Comparison of ENCODE assay signal across 10 cellular contexts in the genomic region with DNA sequence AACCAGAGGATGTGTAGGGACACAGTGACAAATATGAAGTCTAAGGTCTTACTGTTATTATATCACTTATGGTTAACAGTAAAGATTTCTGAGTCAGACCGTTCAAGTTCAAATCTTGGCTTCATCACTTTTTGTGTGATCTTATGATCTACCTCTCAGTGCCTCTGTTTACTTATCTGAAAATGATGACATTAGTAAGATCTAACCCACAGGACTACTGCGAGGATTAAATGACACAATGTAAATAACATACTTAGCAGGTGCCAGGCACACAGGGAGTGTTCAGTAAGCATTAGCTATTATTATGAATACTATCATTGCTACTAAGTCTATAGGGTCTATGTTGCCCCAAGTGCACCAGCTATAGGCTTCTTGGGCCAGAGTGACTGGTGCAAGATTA.
DNase-seq lines count a peak whose midpoint lies in the region; ATAC-seq and TF ChIP-seq lines count a peak whose summit lies in the region.
"Had no signal": no experiment of that assay in that cellular context is flagged by ENCODE, and none has a peak within 500 bp of the region (broad histone marks: within the 10 kb centered on the region; RNA-seq: fewer than 3 reads in every experiment).

No MANE protein-coding gene starts in this region.

- no peak for TF ChIP-seq CTCF in nephron progenitor cell (IDR thresholded peaks at IDR 0.05)

- H3K36me3 Mint-ChIP-seq in central memory CD8-positive, alpha-beta T cell (ENCODE audit: insufficient read depth): peaks cover 77% of the 10 kb centered on the region
- no peaks in the 10 kb centered on the region for H3K36me3 Mint-ChIP-seq in nephron progenitor cell (ENCODE audit: low read depth)

- H3K36me3 ChIP-seq in BLaER1 (peaks cover 61% of the 10 kb centered on the region), KOPT-K1 (ENCODE audit: insufficient read depth, low read length) (peaks cover 65% of the 10 kb centered on the region)

- peak overlapping the region; percentile 97 for H3K4me3 Mint-ChIP-seq in central memory CD8-positive, alpha-beta T cell
- peak overlapping the region; percentile 78 for H3K4me3 Mint-ChIP-seq in nephron progenitor cell

- H3K4me1 Mint-ChIP-seq in central memory CD8-positive, alpha-beta T cell: peaks cover 70% of the 10 kb centered on the region
- H3K4me1 Mint-ChIP-seq in nephron progenitor cell: peaks cover 9% of the 10 kb centered on the region

- no peaks in the 10 kb centered on the region for H3K27me3 Mint-ChIP-seq in central memory CD8-positive, alpha-beta T cell
- peaks cover 58% of the 10 kb centered on the region for H3K27me3 Mint-ChIP-seq in nephron progenitor cell (ENCODE audit: low read depth, poor library complexity)

- H3K27ac Mint-ChIP-seq in central memory CD8-positive, alpha-beta T cell (ENCODE audit: low read depth): peak overlapping the region; percentile 96
- H3K27ac Mint-ChIP-seq in nephron progenitor cell: no peak overlapping the region

- H3K27me3 ChIP-seq in BLaER1: no peaks in the 10 kb centered on the region

- POLR2A ChIA-PET in HEK293T (lab: Yijun Ruan, JAX): interaction anchor here (3.7 kb wide), 2 partner anchors 9 to 195 kb away, joined by 25 to 33 read pairs; a partner anchor contains a TSS

- H3K27ac ChIP-seq in BLaER1 (peak overlapping the region; percentile 94; the same call in 1 of the 2 replicates), KOPT-K1 (ENCODE audit: low read depth, low read length, poor library complexity, severe bottlenecking) (peak overlapping the region; percentile 96)

- DNase-seq in central memory CD8-positive, alpha-beta T cell (ENCODE audit: low spot score in 2 of 2): no peak
- DNase-seq in nephron progenitor cell: no peak
- no peak for DNase-seq in NCI-H1105 (lab: John Stamatoyannopoulos, UW)
- no peak for DNase-seq in HEK293T (ENCODE audit: extremely low spot score)
- no peak for DNase-seq in NCI-H526 treated with DMSO at 0.1 percent for 48 hours (lab: John Stamatoyannopoulos, UW)
- DNase-seq: activated CD4-positive, CD25-positive, alpha-beta regulatory T cell; NCI-H1436 treated with DMSO at 0.1 percent for 48 hours had no signal

- peak overlapping the region; percentile 95 for H3K9ac ChIP-seq in BLaER1

- CTCF ChIA-PET in HEK293T (lab: Yijun Ruan, JAX): no interaction called here

- H4K20me1 ChIP-seq in BLaER1: peaks cover 70% of the 10 kb centered on the region

- H3K4me1 ChIP-seq in BLaER1: peaks cover 83% of the 10 kb centered on the region

- peak overlapping the region; percentile 94 for H3K4me2 ChIP-seq in BLaER1

- H3K9me3 Mint-ChIP-seq in central memory CD8-positive, alpha-beta T cell: no peaks in the 10 kb centered on the region
- no peaks in the 10 kb centered on the region for H3K9me3 Mint-ChIP-seq in nephron progenitor cell

- H3K9me3 ChIP-seq in BLaER1: no peaks in the 10 kb centered on the region
- H3K9me3 ChIP-seq in KOPT-K1 (ENCODE audit: insufficient read depth, low read length, poor library complexity, severe bottlenecking): no peaks in the 10 kb centered on the region

- ATAC-seq in central memory CD8-positive, alpha-beta T cell (replicated peaks; ENCODE audit: extremely low read depth, poor library complexity, severe bottlenecking): no peak
- ATAC-seq in GM18909 (IDR thresholded peaks at IDR 0.05; ENCODE audit: poor library complexity, unreplicated experiment): no peak

- H3K4me3 ChIP-seq in BLaER1: peak overlapping the region; percentile 96

TF ChIP-seq in HEK293T, 16 proteins besides CTCF, POLR2A, EP300 and RAD21:
- TF ChIP-seq SP1 (IDR thresholded peaks at IDR 0.05) (no peak), BHLHE40 (IDR thresholded peaks at IDR 0.05; ENCODE audit: borderline replicate concordance) (no peak), TARDBP (IDR thresholded peaks at IDR 0.05) (no peak), CTBP1 (IDR thresholded peaks at IDR 0.05; ENCODE audit: borderline replicate concordance) (no peak), ZNF384 (IDR thresholded peaks at IDR 0.05) (no peak), ARNT (IDR thresholded peaks at IDR 0.05) (no peak), SUZ12 (IDR thresholded peaks at IDR 0.05) (no peak), HDGF (IDR thresholded peaks at IDR 0.05; ENCODE audit: borderline replicate concordance) (no peak), L3MBTL2 (conservative IDR thresholded peaks at IDR 0.05) (no peak), LEF1 (IDR thresholded peaks at IDR 0.05; ENCODE audit: borderline replicate concordance) (no peak), FOXA1 (IDR thresholded peaks at IDR 0.05) (no peak), NFRKB (IDR thresholded peaks at IDR 0.05) (no peak), FOXM1 (IDR thresholded peaks at IDR 0.05; ENCODE audit: borderline replicate concordance) (no peak), ELF4 (IDR thresholded peaks at IDR 0.05) (no peak), FOXK2 (IDR thresholded peaks at IDR 0.05) (no peak)
- TF ChIP-seq, protein P1, sequence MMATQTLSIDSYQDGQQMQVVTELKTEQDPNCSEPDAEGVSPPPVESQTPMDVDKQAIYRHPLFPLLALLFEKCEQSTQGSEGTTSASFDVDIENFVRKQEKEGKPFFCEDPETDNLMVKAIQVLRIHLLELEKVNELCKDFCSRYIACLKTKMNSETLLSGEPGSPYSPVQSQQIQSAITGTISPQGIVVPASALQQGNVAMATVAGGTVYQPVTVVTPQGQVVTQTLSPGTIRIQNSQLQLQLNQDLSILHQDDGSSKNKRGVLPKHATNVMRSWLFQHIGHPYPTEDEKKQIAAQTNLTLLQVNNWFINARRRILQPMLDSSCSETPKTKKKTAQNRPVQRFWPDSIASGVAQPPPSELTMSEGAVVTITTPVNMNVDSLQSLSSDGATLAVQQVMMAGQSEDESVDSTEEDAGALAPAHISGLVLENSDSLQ (IDR thresholded peaks at IDR 0.05): no peak
